21 cellular contexts compared by ENCODE assay signal in the genomic region with DNA sequence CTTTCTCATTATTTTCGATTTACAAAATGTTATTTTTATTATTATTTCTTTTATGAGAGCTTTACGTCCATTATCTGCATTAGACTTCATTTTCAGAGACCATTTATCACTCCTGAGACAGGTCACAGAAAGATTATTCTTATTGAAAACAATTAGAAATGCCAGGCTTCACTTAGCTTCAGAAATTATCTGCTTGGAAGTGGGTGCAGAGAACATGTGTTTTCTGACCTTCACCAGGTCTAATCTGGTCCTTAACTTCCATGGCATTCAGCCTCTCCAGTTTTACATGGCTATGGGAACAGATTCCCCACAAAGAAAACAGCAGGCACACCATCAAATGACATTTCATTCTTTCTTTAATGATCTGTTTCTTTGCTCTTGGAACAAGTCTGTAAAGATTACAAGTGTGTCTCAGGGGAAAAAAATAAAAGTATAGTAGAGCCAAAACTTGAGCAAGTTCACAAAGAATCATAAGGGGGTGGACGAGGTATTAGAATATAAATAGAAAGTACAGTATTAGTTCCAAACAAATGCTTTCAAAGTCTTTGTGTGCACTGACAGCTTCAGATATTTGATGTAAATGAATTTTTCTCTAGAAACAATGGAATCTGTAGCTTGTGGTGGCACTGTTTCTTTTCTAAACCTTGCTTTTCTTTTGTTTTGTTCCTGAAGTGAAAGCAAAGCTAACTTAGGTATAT.
DNase-seq lines count a peak whose midpoint lies in the region; ATAC-seq and TF ChIP-seq lines count a peak whose summit lies in the region.
"Had no signal": no experiment of that assay in that cellular context is flagged by ENCODE, and none has a peak within 500 bp of the region (broad histone marks: within the 10 kb centered on the region; RNA-seq: fewer than 3 reads in every experiment).

No MANE protein-coding gene starts in this region.

- TF ChIP-seq CTCF in BE2C (IDR thresholded peaks at IDR 0.05; ENCODE audit: low read depth, low read length) (no peak), Loucy (conservative IDR thresholded peaks at IDR 0.05; ENCODE audit: low read length) (no peak)

- no peaks in the 10 kb centered on the region for H3K27me3 ChIP-seq in BE2C
- H3K27me3 ChIP-seq in Loucy (ENCODE audit: insufficient read depth, low read length, poor library complexity, severe bottlenecking), result no peaks in the 10 kb centered on the region
- H3K27me3 ChIP-seq: BLaER1 treated with 17β-estradiol and CSF1 and Interleukin-3, amounts not matched to agents 10 nM and 100 nM had no signal

- peak overlapping the region; percentile 57 for H2AFZ ChIP-seq in Loucy (ENCODE audit: low read length)
- H2AFZ ChIP-seq: GM23248 had no signal

- no peaks in the 10 kb centered on the region for H3K36me3 ChIP-seq in BE2C
- no peaks in the 10 kb centered on the region for H3K36me3 ChIP-seq in Loucy (ENCODE audit: insufficient read depth, low read length)
- H3K36me3 ChIP-seq: BLaER1 treated with 17β-estradiol and CSF1 and Interleukin-3, amounts not matched to agents 10 nM and 100 nM had no signal

- no peak overlapping the region for H3K9ac ChIP-seq in Loucy (ENCODE audit: low read depth, low read length, poor library complexity, severe bottlenecking)
- H3K9ac ChIP-seq: BLaER1 treated with 17β-estradiol and CSF1 and Interleukin-3, amounts not matched to agents 10 nM and 100 nM; GM23248 had no signal

- H3F3A ChIP-seq in Loucy (ENCODE audit: low read depth), result no peaks in the 10 kb centered on the region

- no peak overlapping the region for H3K4me3 ChIP-seq in BE2C (ENCODE audit: low read depth, low read length)
- H3K4me3 ChIP-seq in Loucy (ENCODE audit: low read length, poor library complexity, severe bottlenecking), result no peak overlapping the region
- H3K4me3 ChIP-seq: BLaER1 treated with 17β-estradiol and CSF1 and Interleukin-3, amounts not matched to agents 10 nM and 100 nM; GM12878; GM23248 had no signal

- DNase-seq in Right ventricle myocardium inferior (ENCODE audit: missing footprints) (no peak), cardiac septum (ENCODE audit: low spot score) (no peak), BE2C (peak; percentile 58), COLO668 (lab: John Stamatoyannopoulos, UW; ENCODE audit: unreplicated experiment) (no peak)
- DNase-seq: 8988T; CD8-positive, alpha-beta T cell; COR-L47; DMS 273 treated with DMSO at 0.1 percent for 48 hours; DMS53; DND-41; EL; GM23248; HFFc6; IMR-90 had no signal

- no peaks in the 10 kb centered on the region for H3K9me2 ChIP-seq in Loucy (replicated peaks; ENCODE audit: low read depth, low read length)

- intact Hi-C loops in Right ventricle myocardium inferior (cut with DNase I) (no loop called here), cardiac septum (cut with DNase I) (no loop called here)

- no peaks in the 10 kb centered on the region for H3K79me2 ChIP-seq in Loucy (ENCODE audit: insufficient read depth, low read length)

- no peak overlapping the region for H3K4me2 ChIP-seq in Loucy (ENCODE audit: low read depth, low read length, poor library complexity, severe bottlenecking)
- H3K4me2 ChIP-seq: BLaER1 treated with 17β-estradiol and CSF1 and Interleukin-3, amounts not matched to agents 10 nM and 100 nM had no signal

- H3K4me1 ChIP-seq in BE2C (peaks cover 55% of the 10 kb centered on the region), Loucy (ENCODE audit: insufficient read depth, low read length, poor library complexity, severe bottlenecking) (peaks cover 5% of the 10 kb centered on the region)
- H3K4me1 ChIP-seq: BLaER1 treated with 17β-estradiol and CSF1 and Interleukin-3, amounts not matched to agents 10 nM and 100 nM had no signal

- no peaks in the 10 kb centered on the region for H4K20me1 ChIP-seq in Loucy (ENCODE audit: insufficient read depth, low read length, poor library complexity, severe bottlenecking)
- H4K20me1 ChIP-seq: BLaER1 treated with 17β-estradiol and CSF1 and Interleukin-3, amounts not matched to agents 10 nM and 100 nM had no signal

- H3K9me3 ChIP-seq in BE2C (no peaks in the 10 kb centered on the region; the same call in 1 of the 2 replicates), Loucy (ENCODE audit: insufficient read depth, low read depth, low read length) (peaks cover 2% of the 10 kb centered on the region; the same call in 1 of the 2 replicates)

- peak; percentile 56 for ATAC-seq in Right ventricle myocardium inferior
- ATAC-seq in SK-N-SH treated with all-trans-retinoic acid at 6 μM for 48 hours, result no peak; the same call in 2 of the 3 replicates
- ATAC-seq in HG03342 (IDR thresholded peaks at IDR 0.05; ENCODE audit: unreplicated experiment), result no peak
- no peak for ATAC-seq in GM19324 (IDR thresholded peaks at IDR 0.05; ENCODE audit: low FRiP score, unreplicated experiment)
- ATAC-seq: CD8-positive, alpha-beta T cell; GM12878; HCT116 had no signal

TF ChIP-seq in SK-N-SH treated with all-trans-retinoic acid at 6 μM for 48 hours, 23 proteins besides CTCF, POLR2A, EP300 and RAD21:
- TF ChIP-seq ISL1 (CRISPR knock-in tag; IDR thresholded peaks at IDR 0.05) (peak; percentile 62), TCF4 (CRISPR knock-in tag; IDR thresholded peaks at IDR 0.05; ENCODE audit: borderline replicate concordance) (peak; percentile 56; the same call in 1 of the 2 replicates), ESRRG (CRISPR knock-in tag; IDR thresholded peaks at IDR 0.05) (no peak), TSHZ2 (CRISPR knock-in tag; IDR thresholded peaks at IDR 0.05) (0 out of 2 replicates have a peak, but pooled peaks have one; percentile 32)
TF ChIP-seq in SK-N-SH treated with all-trans-retinoic acid at 6 μM for 48 hours: peak in this region for 3.
